ENCODE assay signal across 26 cellular contexts in the genomic region with DNA sequence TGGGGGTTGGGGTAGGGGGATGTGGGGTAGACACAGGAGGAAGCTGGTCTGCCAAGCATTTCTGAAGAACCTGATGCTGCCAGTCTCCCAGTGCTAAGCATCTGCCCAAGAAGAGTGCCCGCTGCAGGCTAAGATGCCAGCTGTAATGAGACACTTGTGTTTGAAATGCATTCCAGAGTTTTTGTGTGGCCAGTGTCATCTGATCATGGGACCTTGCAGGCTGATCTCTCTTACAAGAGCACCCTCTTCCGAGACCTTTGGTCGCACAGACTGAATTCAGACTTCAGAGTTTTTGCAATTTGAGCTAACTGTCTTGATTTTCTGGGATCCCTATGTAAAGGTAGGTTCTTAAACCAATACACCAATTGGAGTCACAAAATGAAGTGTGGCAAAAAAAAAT. TPM values are rescaled to one million over a fixed set of nuclear protein-coding genes. Genes with fewer than 3 reads are reported as not detected.
A peak's percentile ranks its signal among the peaks of the same experiment; 100 is the strongest.
DNase-seq lines count a peak whose midpoint lies in the region; ATAC-seq, FAIRE-seq and TF ChIP-seq lines count a peak whose summit lies in the region.
"Had no signal": no experiment of that assay in that cellular context is flagged by ENCODE, and none has a peak within 500 bp of the region (broad histone marks: within the 10 kb centered on the region; RNA-seq: fewer than 3 reads in every experiment).

No MANE protein-coding gene starts in this region.

- ATAC-seq in GM19397 (IDR thresholded peaks at IDR 0.05; ENCODE audit: unreplicated experiment) (no peak), HG03354 (IDR thresholded peaks at IDR 0.05; ENCODE audit: poor library complexity, severe bottlenecking, unreplicated experiment) (no peak)
- ATAC-seq: activated CD8-positive, alpha-beta memory T cell treated with anti-CD3 and anti-CD28 coated beads, Interleukin-2, amount 10 ng/mL, durations not matched to agents 7 days and 5 days; gastroesophageal sphincter; Panc1; stimulated activated memory B cell treated with anti-CD40 and anti-IgM and Interleukin-4, amounts not matched to agents 10 μg/mL and 1 μg/mL and 100 μg/mL, for 72 hours had no signal

- intact Hi-C loops in kidney (cut with DNase I) (no loop called here), PC-9 (cut with micrococcal nuclease; ENCODE audit: unreplicated experiment) (no loop called here)

- POLR2A ChIA-PET in PC-9 (lab: Charles Lee; ENCODE audit: unreplicated experiment), result no interaction called here

- H3K79me2 ChIP-seq in Karpas-422 (ENCODE audit: low read length), result peaks cover 3% of the 10 kb centered on the region; the same call in 1 of the 2 replicates
- H3K79me2 ChIP-seq in PC-9 (ENCODE audit: low read depth), result peaks cover 3% of the 10 kb centered on the region; the same call in 1 of the 2 replicates

- DNase-seq in H54 (ENCODE audit: insufficient read length, low spot score) (no peak), anterior cingulate cortex (lab: John Stamatoyannopoulos, UW) (peak in 44 of 58 donors; percentile 3 to 77 (median 33)), kidney (no peak), putamen (ENCODE audit: low spot score) (peak; percentile 48), Karpas-422 (no peak), PC-9 (no peak)
- DNase-seq: activated CD4-positive, alpha-beta T cell treated with anti-CD3 and anti-CD28 coated beads for 48 hours; activated CD8-positive, alpha-beta memory T cell treated with anti-CD3 and anti-CD28 coated beads, Interleukin-2, amount 10 ng/mL, durations not matched to agents 7 days and 5 days; CD4-positive, alpha-beta memory T cell; DMS153; effector CD4-positive, alpha-beta T cell; GF-D8; kidney glomerular epithelial cell; NCI-H1048; NCI-H187 treated with DMSO at 0.1 percent for 48 hours; NCI-H345; stimulated activated CD4-positive, alpha-beta T cell treated with anti-CD3 and anti-CD28 coated beads, Interleukin-2, amount 100 ng/mL, for 24 hours; T-helper 2 cell had no signal

- no peak for TF ChIP-seq POLR2A in H54 (IDR thresholded peaks at IDR 0.05; ENCODE audit: low read depth, low read length)

- H2AFZ ChIP-seq in Karpas-422 (ENCODE audit: low read length) (no peak overlapping the region), PC-9 (no peak overlapping the region)

- H3K27me3 ChIP-seq in Karpas-422 (ENCODE audit: low read length) (no peaks in the 10 kb centered on the region), PC-9 (ENCODE audit: insufficient read depth, low read depth) (no peaks in the 10 kb centered on the region)
- H3K27me3 ChIP-seq: ascending aorta, gastroesophageal sphincter, SJSA1 had no signal

- H3K4me2 ChIP-seq in Karpas-422 (ENCODE audit: low read depth, low read length, poor library complexity, severe bottlenecking), result no peak overlapping the region
- no peak overlapping the region for H3K4me2 ChIP-seq in PC-9

- H3F3A ChIP-seq in PC-9 (ENCODE audit: insufficient read depth, low read depth), result no peaks in the 10 kb centered on the region

- peaks cover 2 to 4% of the 10 kb centered on the region in 2 donors for H3K4me1 ChIP-seq in kidney (ENCODE audit: control insufficient read depth in 1 of 2, insufficient read depth in 1 of 2, low read depth in 1 of 2, low read length in 2 of 2)
- H3K4me1 ChIP-seq in Karpas-422 (ENCODE audit: low read length), result peaks cover 15% of the 10 kb centered on the region
- H3K4me1 ChIP-seq in PC-9 (replicated peaks; ENCODE audit: insufficient read depth), result no peaks in the 10 kb centered on the region
- H3K4me1 ChIP-seq: ascending aorta, SJSA1 had no signal

- peak; percentile 20 for TF ChIP-seq CTCF in kidney (IDR thresholded peaks at IDR 0.05; ENCODE audit: borderline replicate concordance, extremely low read depth, insufficient read depth)
- TF ChIP-seq CTCF in PC-9 (conservative IDR thresholded peaks at IDR 0.05), result no peak

- no peak overlapping the region for H3K27ac ChIP-seq in kidney (ENCODE audit: low read depth in 2 of 2, low read length in 2 of 2)
- no peak overlapping the region for H3K27ac ChIP-seq in Karpas-422 (ENCODE audit: low read length)
- H3K27ac ChIP-seq in PC-9, result no peak overlapping the region
- H3K27ac ChIP-seq: ascending aorta, gastroesophageal sphincter, SJSA1, skin epidermis had no signal

- no TSS peak for BruUV-seq in PC-9 (replicated peaks; lab: Mats Ljungman, UMichigan)

- peaks cover 14% of the 10 kb centered on the region; the same call in 1 of the 2 replicates for H4K20me1 ChIP-seq in Karpas-422 (ENCODE audit: insufficient read depth, low read depth, low read length)
- H4K20me1 ChIP-seq in PC-9 (ENCODE audit: insufficient read depth), result no peaks in the 10 kb centered on the region

- peaks cover 2 to 7% of the 10 kb centered on the region in 2 donors for H3K36me3 ChIP-seq in kidney (ENCODE audit: control insufficient read depth in 1 of 2, insufficient read depth in 2 of 2, low read length in 2 of 2)
- peaks cover 5% of the 10 kb centered on the region for H3K36me3 ChIP-seq in Karpas-422 (ENCODE audit: insufficient read depth, low read length)
- H3K36me3 ChIP-seq in PC-9 (ENCODE audit: low read depth), result peaks cover 9% of the 10 kb centered on the region; the same call in 1 of the 2 replicates
- H3K36me3 ChIP-seq: SJSA1 had no signal

- H3K9me3 ChIP-seq in kidney (ENCODE audit: control insufficient read depth in 1 of 2, low read length in 2 of 2) (no peaks in the 10 kb centered on the region), Karpas-422 (ENCODE audit: low read length) (no peaks in the 10 kb centered on the region), PC-9 (ENCODE audit: insufficient read depth, low read depth) (no peaks in the 10 kb centered on the region)
- H3K9me3 ChIP-seq: ascending aorta, gastroesophageal sphincter, SJSA1 had no signal

- H3K9ac ChIP-seq in kidney (ENCODE audit: low read length in 2 of 2) (no peak overlapping the region), Karpas-422 (ENCODE audit: low read length) (no peak overlapping the region)

- no peak overlapping the region for H3K4me3 ChIP-seq in kidney (ENCODE audit: low read length in 2 of 2)
- no peak overlapping the region for H3K4me3 ChIP-seq in Karpas-422 (ENCODE audit: low read length)
- H3K4me3 ChIP-seq in PC-9, result no peak overlapping the region
- H3K4me3 ChIP-seq: ascending aorta, gastroesophageal sphincter, SJSA1, skin epidermis had no signal

- CTCF ChIA-PET in PC-9 (lab: Charles Lee), result no interaction called here

- H3K9me2 ChIP-seq in Karpas-422 (replicated peaks; ENCODE audit: insufficient read depth, low read length) (no peaks in the 10 kb centered on the region), PC-9 (ENCODE audit: insufficient read depth) (0 out of 2 replicates have a peak, but pooled peaks cover 5% of the 10 kb centered on the region)

- FAIRE-seq in H54 (lab: Jason Lieb, UNC) (peak; percentile 88), kidney (lab: Jason Lieb, UNC) (no peak)

RNA-seq across cellular contexts. Expression of gene DENND1A, which starts 58.1 kb away (rescaled TPM):
- total RNA-seq in kidney, result 19.6 TPM
- 16.3 TPM for polyA plus RNA-seq in kidney (ENCODE audit: insufficient read depth, low read depth, low replicate concordance)
- 13.0 and 50.1 TPM in 2 replicates for total RNA-seq in Karpas-422 (2014; rRNA removed; shearing (Covaris generic); ENCODE audit: low replicate concordance)
- total RNA-seq in PC-9 (2021), result 26.8 and 37.7 TPM in 2 replicates

Comparison
In these comparisons a context has a peak if more than half of its experiments do, and no peak if none do; other contexts are left out.
1. DNase-seq: peak in anterior cingulate cortex (44 of 58) and putamen (single experiment); none in H54 (single experiment), kidney (single experiment), Karpas-422 (single experiment) and PC-9 (0 of 2).